ENCODE assay signal across 16 cellular contexts in the genomic region with DNA sequence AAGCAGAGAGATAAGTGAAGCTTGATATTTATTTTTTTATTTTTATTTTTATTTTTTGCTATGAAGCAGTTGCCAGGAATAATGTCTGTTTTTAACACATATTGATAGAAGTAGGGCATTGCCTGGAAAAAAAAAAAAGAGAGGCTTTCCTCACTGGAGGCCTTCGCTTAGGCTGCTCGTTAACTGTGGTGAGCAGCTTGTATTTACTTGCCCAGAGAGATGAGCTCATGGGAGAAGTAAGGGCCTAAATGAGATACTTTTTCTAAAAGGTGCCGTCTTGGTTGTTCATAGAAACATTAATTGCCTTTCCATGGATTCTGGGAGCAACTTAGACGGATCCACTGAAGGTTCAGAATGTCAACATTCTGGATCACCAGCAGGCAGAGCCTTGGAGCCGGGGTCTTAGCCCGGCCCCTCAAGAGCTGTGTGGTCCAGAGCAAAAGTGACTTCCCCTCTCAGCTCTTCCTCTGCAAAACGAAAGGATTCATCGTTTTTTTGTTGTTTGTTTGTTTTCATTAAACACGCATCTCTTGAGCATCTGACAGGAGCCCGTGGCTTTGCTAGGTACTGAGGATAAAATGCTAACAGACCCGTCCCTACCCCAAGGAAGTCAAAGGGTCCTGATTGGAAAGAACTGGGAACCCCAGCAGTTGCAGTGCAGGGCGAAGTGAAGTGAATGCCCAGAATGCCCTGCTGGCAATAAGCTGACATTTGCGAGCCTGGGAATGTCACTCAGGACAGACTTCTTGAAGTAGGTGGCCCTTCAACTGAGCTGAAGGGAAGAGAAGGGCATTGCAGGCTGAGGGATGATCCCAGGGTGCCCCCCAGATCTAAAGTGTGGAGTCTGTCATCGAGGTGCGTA.
"Had no signal": no experiment of that assay in that cellular context is flagged by ENCODE, and none has a peak within 500 bp of the region (broad histone marks: within the 10 kb centered on the region; RNA-seq: fewer than 3 reads in every experiment).

No MANE protein-coding gene starts in this region.

- ATAC-seq: activated CD4-positive, CD25-positive, alpha-beta regulatory T cell treated with anti-CD3 and anti-CD28 coated beads, Interleukin-2, amount 50 U/mL, for 24 hours; T-cell had no signal

- DNase-seq: activated effector memory CD4-positive, alpha-beta T cell treated with Interleukin-2 at 50 U/mL for 16 hours; activated naive CD4-positive, alpha-beta T cell treated with anti-CD3 and anti-CD28 coated beads, Interleukin-2, amount 50 U/mL, for 16 hours; colonic mucosa; esophagus squamous epithelium; glutamatergic neuron; hypothalamus; kidney glomerular epithelial cell; stimulated activated CD4-positive, alpha-beta T cell treated with anti-CD3 and anti-CD28 coated beads, Interleukin-12 subunit alpha, Interleukin-12 subunit beta, amount 100 ng/mL, for 4 hours; stimulated activated CD4-positive, alpha-beta T cell treated with anti-CD3 and anti-CD28 coated beads, Interleukin-2, amount 100 ng/mL, for 24 hours; T-cell; T-helper 9 cell had no signal

- H2AFZ ChIP-seq: neural progenitor cell had no signal

- H3K4me3 ChIP-seq: colonic mucosa, esophagus squamous epithelium, neural progenitor cell, ovary, thyroid gland had no signal

- H3K27ac ChIP-seq: colonic mucosa, esophagus squamous epithelium, neural progenitor cell, thyroid gland had no signal

- H3K27me3 Mint-ChIP-seq: T-cell had no signal

- H3K4me2 ChIP-seq: neural progenitor cell had no signal

- H3K27ac Mint-ChIP-seq: T-cell had no signal

- H3K4me3 Mint-ChIP-seq: mesothelial cell of epicardium, neural progenitor cell, T-cell had no signal

- H3K9me3 Mint-ChIP-seq: mesothelial cell of epicardium, T-cell had no signal

- H3K4me1 ChIP-seq: colonic mucosa, thyroid gland had no signal

- H3K27me3 ChIP-seq: colonic mucosa, esophagus squamous epithelium, neural progenitor cell, ovary, thyroid gland had no signal

- H3K9me3 ChIP-seq: colonic mucosa, esophagus squamous epithelium, ovary, thyroid gland had no signal

- H3K9ac ChIP-seq: neural progenitor cell had no signal

- H3K36me3 Mint-ChIP-seq: mesothelial cell of epicardium, neural progenitor cell, T-cell had no signal

- H3K36me3 ChIP-seq: colonic mucosa, esophagus squamous epithelium, neural progenitor cell, ovary, thyroid gland had no signal
